Comparison of ENCODE assay signal across 30 cellular contexts in the genomic region with DNA sequence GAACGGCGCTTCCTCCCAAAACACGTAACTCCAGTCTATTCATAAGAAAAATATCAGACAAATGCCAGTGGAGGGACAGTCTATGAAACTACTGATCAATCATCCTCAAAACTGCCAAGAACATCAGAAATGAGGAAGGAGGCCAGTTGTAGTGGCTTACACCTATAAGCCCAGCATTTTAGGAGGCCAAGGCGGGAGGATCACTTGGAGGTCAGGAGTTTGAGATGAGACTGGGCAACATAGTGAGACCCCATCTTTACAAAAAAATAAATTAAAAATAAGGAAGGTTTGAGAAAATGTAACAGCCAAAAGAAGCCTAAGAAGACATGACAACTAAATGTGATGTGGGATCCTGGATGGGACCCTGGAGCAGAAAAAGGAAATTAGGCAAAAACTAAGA.
"Had no signal": no experiment of that assay in that cellular context is flagged by ENCODE, and none has a peak within 500 bp of the region (broad histone marks: within the 10 kb centered on the region; RNA-seq: fewer than 3 reads in every experiment).

No MANE protein-coding gene starts in this region.

- H3K36me3 Mint-ChIP-seq: naive thymus-derived CD4-positive, alpha-beta T cell; natural killer cell; neural progenitor cell; stimulated activated memory B cell treated with anti-CD40 and anti-IgM and Interleukin-4, amounts not matched to agents 10 μg/mL and 1 μg/mL and 100 μg/mL, for 72 hours; type B pancreatic cell had no signal

- H3K9me3 ChIP-seq: pancreas, psoas muscle, spleen, suprapubic skin, testis, tibial artery, transverse colon, upper lobe of right lung, uterus had no signal

- H3K4me3 Mint-ChIP-seq: naive thymus-derived CD4-positive, alpha-beta T cell; natural killer cell; nephron; neural progenitor cell; stimulated activated memory B cell treated with anti-CD40 and anti-IgM and Interleukin-4, amounts not matched to agents 10 μg/mL and 1 μg/mL and 100 μg/mL, for 72 hours; stimulated activated naive CD8-positive, alpha-beta T cell treated with anti-CD3 and anti-CD28 coated beads, Interleukin-15, amount 100 ng/mL, for 72 hours; type B pancreatic cell had no signal

- DNase-seq: naive thymus-derived CD4-positive, alpha-beta T cell; natural killer cell; occipital lobe; pancreas; psoas muscle; right cardiac atrium; spleen; stimulated activated CD4-positive, alpha-beta T cell treated with anti-CD3 and anti-CD28 coated beads, Interleukin-12 subunit alpha, Interleukin-12 subunit beta, amount 100 ng/mL, for 4 hours; stimulated activated CD4-positive, alpha-beta T cell treated with anti-CD3 and anti-CD28 coated beads, Interleukin-1b, Interleukin-23, amount 100 ng/mL, for 48 hours; stimulated activated CD4-positive, alpha-beta T cell treated with anti-CD3 and anti-CD28 coated beads, Interleukin-4, amount 100 ng/mL, for 1 hour; stimulated activated CD4-positive, alpha-beta T cell treated with anti-CD3 and anti-CD28 coated beads, Interleukin-4, amount 100 ng/mL, for 4 hours; stimulated activated CD8-positive, alpha-beta memory T cell treated with anti-CD3 and anti-CD28 coated beads, Interleukin-4, amount 100 ng/mL, for 48 hours; stimulated activated naive CD4-positive, alpha-beta T cell; stimulated activated naive CD8-positive, alpha-beta T cell treated with anti-CD3 and anti-CD28 coated beads, Interleukin-15, amount 100 ng/mL, for 72 hours; stimulated activated naive CD8-positive, alpha-beta T cell treated with anti-CD3 and anti-CD28 coated beads, Interleukin-15, Interleukin-2, amounts not matched to agents 100 U/mL and 50 U/mL, for 24 hours; substantia nigra; testis; tibial artery; transverse colon; upper lobe of right lung; uterus had no signal

- H3K4me1 ChIP-seq: pancreas, psoas muscle, spleen, suprapubic skin, testis, tibial artery, upper lobe of right lung, uterus had no signal

- H3K9me3 Mint-ChIP-seq: natural killer cell; neural progenitor cell; stimulated activated memory B cell treated with anti-CD40 and anti-IgM and Interleukin-4, amounts not matched to agents 10 μg/mL and 1 μg/mL and 100 μg/mL, for 72 hours; stimulated activated naive CD8-positive, alpha-beta T cell treated with anti-CD3 and anti-CD28 coated beads, Interleukin-15, amount 100 ng/mL, for 72 hours; type B pancreatic cell had no signal

- H3K27ac Mint-ChIP-seq: naive thymus-derived CD4-positive, alpha-beta T cell; natural killer cell; nephron; neural progenitor cell; progenitor cell of endocrine pancreas; stimulated activated memory B cell treated with anti-CD40 and anti-IgM and Interleukin-4, amounts not matched to agents 10 μg/mL and 1 μg/mL and 100 μg/mL, for 72 hours; stimulated activated naive CD8-positive, alpha-beta T cell treated with anti-CD3 and anti-CD28 coated beads, Interleukin-15, amount 100 ng/mL, for 72 hours; type B pancreatic cell had no signal

- H3K36me3 ChIP-seq: neural progenitor cell, pancreas, spleen, suprapubic skin, tibial artery, transverse colon, upper lobe of right lung, uterus had no signal

- ATAC-seq: naive thymus-derived CD4-positive, alpha-beta T cell; natural killer cell; pancreas; psoas muscle; right cardiac atrium; sciatic nerve; stimulated activated memory B cell treated with anti-CD40 and anti-IgM and Interleukin-4, amounts not matched to agents 10 μg/mL and 1 μg/mL and 100 μg/mL, for 72 hours; stimulated activated naive CD8-positive, alpha-beta T cell treated with anti-CD3 and anti-CD28 coated beads, Interleukin-15, amount 100 ng/mL, for 72 hours; stimulated activated naive CD8-positive, alpha-beta T cell treated with anti-CD3 and anti-CD28 coated beads, Interleukin-15, Interleukin-2, amounts not matched to agents 100 U/mL and 50 U/mL, for 24 hours; upper lobe of right lung had no signal

- H3K27ac ChIP-seq: neural progenitor cell, pancreas, psoas muscle, skin epidermis, spleen, suprapubic skin, tibial artery, transverse colon, upper lobe of right lung, uterus had no signal

- H3K4me1 Mint-ChIP-seq: natural killer cell; nephron; neural progenitor cell; stimulated activated naive CD8-positive, alpha-beta T cell treated with anti-CD3 and anti-CD28 coated beads, Interleukin-15, amount 100 ng/mL, for 72 hours had no signal

- H3K27me3 ChIP-seq: neural progenitor cell, pancreas, spleen, suprapubic skin, testis, tibial artery, transverse colon, upper lobe of right lung, uterus had no signal

- H3K4me3 ChIP-seq: neural progenitor cell, pancreas, psoas muscle, skin epidermis, smooth muscle cell, spleen, suprapubic skin, testis, tibial artery, transverse colon, upper lobe of right lung, uterus had no signal

- H3K27me3 Mint-ChIP-seq: progenitor cell of endocrine pancreas; stimulated activated memory B cell treated with anti-CD40 and anti-IgM and Interleukin-4, amounts not matched to agents 10 μg/mL and 1 μg/mL and 100 μg/mL, for 72 hours; type B pancreatic cell had no signal
